1 cellular context compared by ENCODE assay signal in the genomic region with DNA sequence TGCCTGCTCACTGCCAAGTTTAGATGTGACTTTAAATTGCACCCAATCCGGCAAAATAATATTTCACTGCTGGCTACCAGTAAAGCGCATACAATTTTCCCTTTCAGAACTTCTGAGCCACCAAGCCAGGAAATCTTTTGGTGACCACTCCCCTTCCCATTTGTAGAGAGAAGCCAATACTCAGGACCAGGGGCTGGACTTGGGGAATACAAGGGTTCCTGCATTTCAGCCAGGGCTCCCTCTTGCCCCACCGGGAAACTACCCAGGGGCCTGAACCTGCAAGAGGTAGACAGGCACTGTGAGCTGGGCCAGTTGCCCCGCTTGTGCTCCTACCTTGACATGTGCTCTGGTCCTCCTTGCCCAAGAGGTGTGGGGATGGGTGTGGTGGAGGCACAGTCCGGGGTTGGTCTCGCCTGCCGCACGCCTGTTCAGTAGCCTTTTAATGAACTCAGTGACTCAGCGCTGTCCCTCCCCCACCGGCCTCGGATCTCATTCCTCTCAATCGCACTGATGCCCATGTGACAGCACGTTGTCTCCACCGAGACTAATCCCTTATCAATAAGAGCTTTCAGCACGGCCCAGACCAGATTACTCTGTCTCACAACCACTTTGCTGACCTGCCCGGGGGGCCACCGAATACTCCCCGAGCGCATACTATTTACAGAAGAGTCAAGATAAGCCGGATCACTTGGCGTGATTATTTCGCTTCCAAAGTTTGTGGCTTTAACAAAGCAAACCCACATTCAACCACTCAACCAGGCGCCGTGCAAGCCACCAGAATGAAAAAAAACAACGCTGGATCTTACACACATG.
TF ChIP-seq lines count a peak whose summit lies in the region.

No MANE protein-coding gene starts in this region.

TF ChIP-seq in HepG2, 621 proteins besides CTCF, POLR2A, EP300 and RAD21 (continued from another document and continues in another):
- TF ChIP-seq, protein P1, sequence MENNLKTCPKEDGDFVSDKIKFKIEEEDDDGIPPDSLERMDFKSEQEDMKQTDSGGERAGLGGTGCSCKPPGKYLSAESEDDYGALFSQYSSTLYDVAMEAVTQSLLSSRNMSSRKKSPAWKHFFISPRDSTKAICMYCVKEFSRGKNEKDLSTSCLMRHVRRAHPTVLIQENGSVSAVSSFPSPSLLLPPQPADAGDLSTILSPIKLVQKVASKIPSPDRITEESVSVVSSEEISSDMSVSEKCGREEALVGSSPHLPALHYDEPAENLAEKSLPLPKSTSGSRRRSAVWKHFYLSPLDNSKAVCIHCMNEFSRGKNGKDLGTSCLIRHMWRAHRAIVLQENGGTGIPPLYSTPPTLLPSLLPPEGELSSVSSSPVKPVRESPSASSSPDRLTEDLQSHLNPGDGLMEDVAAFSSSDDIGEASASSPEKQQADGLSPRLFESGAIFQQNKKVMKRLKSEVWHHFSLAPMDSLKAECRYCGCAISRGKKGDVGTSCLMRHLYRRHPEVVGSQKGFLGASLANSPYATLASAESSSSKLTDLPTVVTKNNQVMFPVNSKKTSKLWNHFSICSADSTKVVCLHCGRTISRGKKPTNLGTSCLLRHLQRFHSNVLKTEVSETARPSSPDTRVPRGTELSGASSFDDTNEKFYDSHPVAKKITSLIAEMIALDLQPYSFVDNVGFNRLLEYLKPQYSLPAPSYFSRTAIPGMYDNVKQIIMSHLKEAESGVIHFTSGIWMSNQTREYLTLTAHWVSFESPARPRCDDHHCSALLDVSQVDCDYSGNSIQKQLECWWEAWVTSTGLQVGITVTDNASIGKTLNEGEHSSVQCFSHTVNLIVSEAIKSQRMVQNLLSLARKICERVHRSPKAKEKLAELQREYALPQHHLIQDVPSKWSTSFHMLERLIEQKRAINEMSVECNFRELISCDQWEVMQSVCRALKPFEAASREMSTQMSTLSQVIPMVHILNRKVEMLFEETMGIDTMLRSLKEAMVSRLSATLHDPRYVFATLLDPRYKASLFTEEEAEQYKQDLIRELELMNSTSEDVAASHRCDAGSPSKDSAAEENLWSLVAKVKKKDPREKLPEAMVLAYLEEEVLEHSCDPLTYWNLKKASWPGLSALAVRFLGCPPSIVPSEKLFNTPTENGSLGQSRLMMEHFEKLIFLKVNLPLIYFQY (CRISPR knock-in tag; IDR thresholded peaks at IDR 0.05; ENCODE audit: borderline replicate concordance) = no peak
- TF ChIP-seq ZNF777 (CRISPR knock-in tag; IDR thresholded peaks at IDR 0.05) (no peak), NCOA2 (CRISPR knock-in tag; IDR thresholded peaks at IDR 0.05) (peak; percentile 54), NFATC3 (CRISPR knock-in tag; IDR thresholded peaks at IDR 0.05) (no peak), ZNF570 (CRISPR knock-in tag; IDR thresholded peaks at IDR 0.05; ENCODE audit: borderline replicate concordance) (no peak), PHF20 (CRISPR knock-in tag; IDR thresholded peaks at IDR 0.05) (no peak), ZSCAN21 (CRISPR knock-in tag; IDR thresholded peaks at IDR 0.05; ENCODE audit: borderline replicate concordance) (no peak), ARNT2 (CRISPR knock-in tag; IDR thresholded peaks at IDR 0.05; ENCODE audit: low read depth) (no peak), POLR2G (IDR thresholded peaks at IDR 0.05; ENCODE audit: low read depth, low read length) (no peak), MEF2D (CRISPR knock-in tag; IDR thresholded peaks at IDR 0.05) (no peak), SOX6 (IDR thresholded peaks at IDR 0.05) (no peak), SOX6 (CRISPR knock-in tag; IDR thresholded peaks at IDR 0.05) (no peak), EZH2 (conservative IDR thresholded peaks at IDR 0.05; ENCODE audit: low read depth, low read length) (no peak), JUNB (CRISPR knock-in tag; IDR thresholded peaks at IDR 0.05; ENCODE audit: borderline replicate concordance) (peak; percentile 34; the same call in 1 of the 2 replicates), ZNF343 (CRISPR knock-in tag; IDR thresholded peaks at IDR 0.05) (no peak)
- TF ChIP-seq, protein P2, sequence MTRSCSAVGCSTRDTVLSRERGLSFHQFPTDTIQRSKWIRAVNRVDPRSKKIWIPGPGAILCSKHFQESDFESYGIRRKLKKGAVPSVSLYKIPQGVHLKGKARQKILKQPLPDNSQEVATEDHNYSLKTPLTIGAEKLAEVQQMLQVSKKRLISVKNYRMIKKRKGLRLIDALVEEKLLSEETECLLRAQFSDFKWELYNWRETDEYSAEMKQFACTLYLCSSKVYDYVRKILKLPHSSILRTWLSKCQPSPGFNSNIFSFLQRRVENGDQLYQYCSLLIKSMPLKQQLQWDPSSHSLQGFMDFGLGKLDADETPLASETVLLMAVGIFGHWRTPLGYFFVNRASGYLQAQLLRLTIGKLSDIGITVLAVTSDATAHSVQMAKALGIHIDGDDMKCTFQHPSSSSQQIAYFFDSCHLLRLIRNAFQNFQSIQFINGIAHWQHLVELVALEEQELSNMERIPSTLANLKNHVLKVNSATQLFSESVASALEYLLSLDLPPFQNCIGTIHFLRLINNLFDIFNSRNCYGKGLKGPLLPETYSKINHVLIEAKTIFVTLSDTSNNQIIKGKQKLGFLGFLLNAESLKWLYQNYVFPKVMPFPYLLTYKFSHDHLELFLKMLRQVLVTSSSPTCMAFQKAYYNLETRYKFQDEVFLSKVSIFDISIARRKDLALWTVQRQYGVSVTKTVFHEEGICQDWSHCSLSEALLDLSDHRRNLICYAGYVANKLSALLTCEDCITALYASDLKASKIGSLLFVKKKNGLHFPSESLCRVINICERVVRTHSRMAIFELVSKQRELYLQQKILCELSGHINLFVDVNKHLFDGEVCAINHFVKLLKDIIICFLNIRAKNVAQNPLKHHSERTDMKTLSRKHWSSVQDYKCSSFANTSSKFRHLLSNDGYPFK (CRISPR knock-in tag; IDR thresholded peaks at IDR 0.05; ENCODE audit: borderline replicate concordance) = no peak
- TF ChIP-seq, protein P3, sequence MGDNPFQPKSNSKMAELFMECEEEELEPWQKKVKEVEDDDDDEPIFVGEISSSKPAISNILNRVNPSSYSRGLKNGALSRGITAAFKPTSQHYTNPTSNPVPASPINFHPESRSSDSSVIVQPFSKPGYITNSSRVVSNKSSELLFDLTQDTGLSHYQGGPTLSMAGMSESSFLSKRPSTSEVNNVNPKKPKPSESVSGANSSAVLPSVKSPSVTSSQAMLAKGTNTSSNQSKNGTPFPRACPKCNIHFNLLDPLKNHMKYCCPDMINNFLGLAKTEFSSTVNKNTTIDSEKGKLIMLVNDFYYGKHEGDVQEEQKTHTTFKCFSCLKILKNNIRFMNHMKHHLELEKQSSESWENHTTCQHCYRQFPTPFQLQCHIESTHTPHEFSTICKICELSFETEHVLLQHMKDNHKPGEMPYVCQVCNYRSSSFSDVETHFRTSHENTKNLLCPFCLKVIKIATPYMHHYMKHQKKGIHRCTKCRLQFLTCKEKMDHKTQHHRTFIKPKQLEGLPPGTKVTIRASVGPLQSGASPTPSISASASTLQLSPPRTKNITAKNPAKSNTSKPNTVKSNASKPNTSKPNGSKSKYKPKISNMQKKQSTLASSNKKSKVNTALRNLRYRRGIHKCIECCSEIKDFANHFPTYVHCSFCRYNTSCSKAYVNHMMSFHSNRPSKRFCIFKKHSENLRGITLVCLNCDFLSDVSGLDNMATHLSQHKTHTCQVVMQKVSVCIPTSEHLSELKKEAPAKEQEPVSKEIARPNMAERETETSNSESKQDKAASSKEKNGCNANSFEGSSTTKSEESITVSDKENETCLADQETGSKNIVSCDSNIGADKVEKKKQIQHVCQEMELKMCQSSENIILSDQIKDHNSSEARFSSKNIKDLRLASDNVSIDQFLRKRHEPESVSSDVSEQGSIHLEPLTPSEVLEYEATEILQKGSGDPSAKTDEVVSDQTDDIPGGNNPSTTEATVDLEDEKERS (CRISPR knock-in tag; IDR thresholded peaks at IDR 0.05) = no peak
- TF ChIP-seq, protein P4, sequence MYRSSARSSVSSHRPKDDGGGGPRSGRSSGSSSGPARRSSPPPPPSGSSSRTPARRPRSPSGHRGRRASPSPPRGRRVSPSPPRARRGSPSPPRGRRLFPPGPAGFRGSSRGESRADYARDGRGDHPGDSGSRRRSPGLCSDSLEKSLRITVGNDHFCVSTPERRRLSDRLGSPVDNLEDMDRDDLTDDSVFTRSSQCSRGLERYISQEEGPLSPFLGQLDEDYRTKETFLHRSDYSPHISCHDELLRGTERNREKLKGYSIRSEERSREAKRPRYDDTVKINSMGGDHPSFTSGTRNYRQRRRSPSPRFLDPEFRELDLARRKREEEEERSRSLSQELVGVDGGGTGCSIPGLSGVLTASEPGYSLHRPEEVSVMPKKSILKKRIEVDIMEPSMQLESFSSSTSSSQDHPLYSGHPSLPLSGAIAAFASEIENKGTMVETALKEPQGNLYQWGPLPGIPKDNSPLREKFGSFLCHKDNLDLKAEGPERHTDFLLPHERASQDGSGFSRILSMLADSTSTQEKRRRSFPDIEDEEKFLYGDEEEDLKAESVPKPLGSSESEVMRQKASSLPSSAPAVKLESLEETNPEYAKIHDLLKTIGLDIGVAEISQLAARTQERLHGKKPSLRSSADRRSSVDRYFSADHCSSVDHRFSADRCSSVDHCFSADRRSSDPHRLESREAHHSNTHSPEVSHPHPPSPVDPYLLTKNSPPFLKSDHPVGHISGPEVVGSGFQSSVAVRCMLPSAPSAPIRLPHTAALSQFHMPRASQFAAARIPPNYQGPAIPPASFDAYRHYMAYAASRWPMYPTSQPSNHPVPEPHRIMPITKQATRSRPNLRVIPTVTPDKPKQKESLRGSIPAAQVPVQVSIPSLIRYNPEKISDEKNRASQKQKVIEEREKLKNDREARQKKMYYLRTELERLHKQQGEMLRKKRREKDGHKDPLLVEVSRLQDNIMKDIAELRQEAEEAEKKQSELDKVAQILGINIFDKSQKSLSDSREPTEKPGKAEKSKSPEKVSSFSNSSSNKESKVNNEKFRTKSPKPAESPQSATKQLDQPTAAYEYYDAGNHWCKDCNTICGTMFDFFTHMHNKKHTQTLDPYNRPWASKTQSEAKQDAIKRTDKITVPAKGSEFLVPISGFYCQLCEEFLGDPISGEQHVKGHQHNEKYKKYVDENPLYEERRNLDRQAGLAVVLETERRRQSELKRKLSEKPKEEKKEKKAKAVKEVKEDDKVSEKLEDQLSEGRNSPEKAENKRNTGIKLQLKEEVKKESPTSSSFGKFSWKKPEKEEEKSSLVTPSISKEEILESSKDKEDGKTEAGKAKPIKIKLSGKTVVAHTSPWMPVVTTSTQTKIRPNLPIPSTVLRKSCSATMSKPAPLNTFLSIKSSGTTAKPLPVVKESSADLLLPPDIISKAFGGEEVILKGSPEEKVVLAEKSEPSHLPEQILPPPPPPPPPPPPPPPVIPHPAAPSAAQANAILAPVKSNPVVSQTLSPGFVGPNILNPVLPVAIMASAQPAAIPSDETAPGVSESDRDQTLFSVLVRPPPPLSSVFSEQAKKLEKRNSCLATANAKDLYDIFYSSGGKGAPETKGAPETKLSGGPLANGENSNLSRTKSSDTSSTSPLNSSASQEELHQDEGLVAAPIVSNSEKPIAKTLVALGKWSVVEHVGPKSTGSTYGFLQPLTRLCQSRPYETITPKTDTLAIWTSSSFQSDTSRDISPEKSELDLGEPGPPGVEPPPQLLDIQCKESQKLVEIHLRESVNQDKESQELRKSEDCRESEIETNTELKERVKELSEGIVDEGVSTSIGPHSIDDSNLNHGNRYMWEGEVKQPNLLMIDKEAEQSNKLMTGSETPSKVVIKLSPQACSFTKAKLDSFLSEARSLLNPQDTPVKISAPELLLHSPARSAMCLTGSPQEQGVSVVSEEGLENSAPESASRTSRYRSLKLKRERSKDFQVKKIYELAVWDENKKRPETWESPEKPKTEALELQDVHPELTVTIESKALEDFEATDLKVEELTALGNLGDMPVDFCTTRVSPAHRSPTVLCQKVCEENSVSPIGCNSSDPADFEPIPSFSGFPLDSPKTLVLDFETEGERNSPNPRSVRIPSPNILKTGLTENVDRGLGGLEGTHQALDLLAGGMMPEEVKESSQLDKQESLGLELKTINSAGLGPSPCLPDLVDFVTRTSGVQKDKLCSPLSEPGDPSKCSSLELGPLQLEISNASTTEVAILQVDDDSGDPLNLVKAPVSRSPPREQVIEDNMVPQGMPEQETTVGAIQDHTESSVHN (CRISPR knock-in tag; IDR thresholded peaks at IDR 0.05) = no peak
- TF ChIP-seq, protein P5, sequence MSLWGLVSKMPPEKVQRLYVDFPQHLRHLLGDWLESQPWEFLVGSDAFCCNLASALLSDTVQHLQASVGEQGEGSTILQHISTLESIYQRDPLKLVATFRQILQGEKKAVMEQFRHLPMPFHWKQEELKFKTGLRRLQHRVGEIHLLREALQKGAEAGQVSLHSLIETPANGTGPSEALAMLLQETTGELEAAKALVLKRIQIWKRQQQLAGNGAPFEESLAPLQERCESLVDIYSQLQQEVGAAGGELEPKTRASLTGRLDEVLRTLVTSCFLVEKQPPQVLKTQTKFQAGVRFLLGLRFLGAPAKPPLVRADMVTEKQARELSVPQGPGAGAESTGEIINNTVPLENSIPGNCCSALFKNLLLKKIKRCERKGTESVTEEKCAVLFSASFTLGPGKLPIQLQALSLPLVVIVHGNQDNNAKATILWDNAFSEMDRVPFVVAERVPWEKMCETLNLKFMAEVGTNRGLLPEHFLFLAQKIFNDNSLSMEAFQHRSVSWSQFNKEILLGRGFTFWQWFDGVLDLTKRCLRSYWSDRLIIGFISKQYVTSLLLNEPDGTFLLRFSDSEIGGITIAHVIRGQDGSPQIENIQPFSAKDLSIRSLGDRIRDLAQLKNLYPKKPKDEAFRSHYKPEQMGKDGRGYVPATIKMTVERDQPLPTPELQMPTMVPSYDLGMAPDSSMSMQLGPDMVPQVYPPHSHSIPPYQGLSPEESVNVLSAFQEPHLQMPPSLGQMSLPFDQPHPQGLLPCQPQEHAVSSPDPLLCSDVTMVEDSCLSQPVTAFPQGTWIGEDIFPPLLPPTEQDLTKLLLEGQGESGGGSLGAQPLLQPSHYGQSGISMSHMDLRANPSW (CRISPR knock-in tag; IDR thresholded peaks at IDR 0.05; ENCODE audit: borderline replicate concordance) = no peak
- TF ChIP-seq, protein P6, sequence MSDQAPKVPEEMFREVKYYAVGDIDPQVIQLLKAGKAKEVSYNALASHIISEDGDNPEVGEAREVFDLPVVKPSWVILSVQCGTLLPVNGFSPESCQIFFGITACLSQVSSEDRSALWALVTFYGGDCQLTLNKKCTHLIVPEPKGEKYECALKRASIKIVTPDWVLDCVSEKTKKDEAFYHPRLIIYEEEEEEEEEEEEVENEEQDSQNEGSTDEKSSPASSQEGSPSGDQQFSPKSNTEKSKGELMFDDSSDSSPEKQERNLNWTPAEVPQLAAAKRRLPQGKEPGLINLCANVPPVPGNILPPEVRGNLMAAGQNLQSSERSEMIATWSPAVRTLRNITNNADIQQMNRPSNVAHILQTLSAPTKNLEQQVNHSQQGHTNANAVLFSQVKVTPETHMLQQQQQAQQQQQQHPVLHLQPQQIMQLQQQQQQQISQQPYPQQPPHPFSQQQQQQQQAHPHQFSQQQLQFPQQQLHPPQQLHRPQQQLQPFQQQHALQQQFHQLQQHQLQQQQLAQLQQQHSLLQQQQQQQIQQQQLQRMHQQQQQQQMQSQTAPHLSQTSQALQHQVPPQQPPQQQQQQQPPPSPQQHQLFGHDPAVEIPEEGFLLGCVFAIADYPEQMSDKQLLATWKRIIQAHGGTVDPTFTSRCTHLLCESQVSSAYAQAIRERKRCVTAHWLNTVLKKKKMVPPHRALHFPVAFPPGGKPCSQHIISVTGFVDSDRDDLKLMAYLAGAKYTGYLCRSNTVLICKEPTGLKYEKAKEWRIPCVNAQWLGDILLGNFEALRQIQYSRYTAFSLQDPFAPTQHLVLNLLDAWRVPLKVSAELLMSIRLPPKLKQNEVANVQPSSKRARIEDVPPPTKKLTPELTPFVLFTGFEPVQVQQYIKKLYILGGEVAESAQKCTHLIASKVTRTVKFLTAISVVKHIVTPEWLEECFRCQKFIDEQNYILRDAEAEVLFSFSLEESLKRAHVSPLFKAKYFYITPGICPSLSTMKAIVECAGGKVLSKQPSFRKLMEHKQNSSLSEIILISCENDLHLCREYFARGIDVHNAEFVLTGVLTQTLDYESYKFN (CRISPR knock-in tag; conservative IDR thresholded peaks at IDR 0.05) = no peak
